1 cellular context compared by ENCODE assay signal in genomic region chr2:172342611-172343010, GRCh38.
TF ChIP-seq lines count a peak whose summit lies in the region.

No MANE protein-coding gene starts in this region.

TF ChIP-seq in GM23338, 12 proteins besides CTCF, POLR2A, EP300 and RAD21 (continued from another document):
- no peak for TF ChIP-seq REST (IDR thresholded peaks at IDR 0.05; ENCODE audit: unreplicated experiment)
- TF ChIP-seq ZNF462 (CRISPR knock-in tag; IDR thresholded peaks at IDR 0.05): no peak
- TF ChIP-seq POLR2AphosphoS5 (IDR thresholded peaks at IDR 0.05; ENCODE audit: low read depth): no peak
